In genomic region chr18:54616220-54616848, GRCh38 we compare ENCODE assay signal across 12 cellular contexts. TPM values are rescaled to one million over a fixed set of nuclear protein-coding genes. Genes with fewer than 3 reads are reported as not detected.
DNase-seq lines count a peak whose midpoint lies in the region; ATAC-seq, FAIRE-seq and TF ChIP-seq lines count a peak whose summit lies in the region.
"Had no signal": no experiment of that assay in that cellular context is flagged by ENCODE, and none has a peak within 500 bp of the region (broad histone marks: within the 10 kb centered on the region; RNA-seq: fewer than 3 reads in every experiment).

No MANE protein-coding gene starts in this region.

- H3K4me1 ChIP-seq in gastroesophageal sphincter = no peaks in the 10 kb centered on the region
- no peaks in the 10 kb centered on the region for H3K4me1 ChIP-seq in small intestine (ENCODE audit: control insufficient read depth in 2 of 2, insufficient read depth in 1 of 2, low read depth in 1 of 2, low read length in 1 of 2)
- H3K4me1 ChIP-seq: colonic mucosa, HAP-1 had no signal

- TF ChIP-seq CTCF in gastroesophageal sphincter (IDR thresholded peaks at IDR 0.05) = no peak

- H3K4me3 ChIP-seq in gastroesophageal sphincter (no peak overlapping the region), small intestine (ENCODE audit: low read depth in 1 of 2, low read length in 2 of 2) (no peak overlapping the region)
- H3K4me3 ChIP-seq: colonic mucosa, HAP-1, skin epidermis had no signal

- H3K27ac ChIP-seq in gastroesophageal sphincter (no peak overlapping the region), small intestine (ENCODE audit: low read depth in 1 of 2, low read length in 1 of 2) (no peak overlapping the region)
- H3K27ac ChIP-seq: colonic mucosa, skin epidermis had no signal

- peak; percentile 4 for DNase-seq in kidney glomerular epithelial cell (lab: John Stamatoyannopoulos, UW)
- DNase-seq in small intestine = no peak
- DNase-seq in activated naive CD4-positive, alpha-beta T cell (lab: John Stamatoyannopoulos, UW) = no peak
- DNase-seq: colonic mucosa, glutamatergic neuron had no signal

- TF ChIP-seq EP300 in gastroesophageal sphincter (IDR thresholded peaks at IDR 0.05) = no peak

- H3K36me3 ChIP-seq in gastroesophageal sphincter = no peaks in the 10 kb centered on the region
- no peaks in the 10 kb centered on the region for H3K36me3 ChIP-seq in small intestine (ENCODE audit: control insufficient read depth in 2 of 2, insufficient read depth in 2 of 2, low read length in 2 of 2)
- H3K36me3 ChIP-seq: colonic mucosa, HAP-1 had no signal

- peak; percentile 89 for ATAC-seq in GM18858 (IDR thresholded peaks at IDR 0.05; ENCODE audit: unreplicated experiment)
- peak; percentile 86 for ATAC-seq in GM21717 (IDR thresholded peaks at IDR 0.05; ENCODE audit: unreplicated experiment)
- peak; percentile 79 for ATAC-seq in HG03520 (IDR thresholded peaks at IDR 0.05; ENCODE audit: unreplicated experiment)
- no peak for ATAC-seq in gastroesophageal sphincter

- no peak for FAIRE-seq in small intestine (lab: Jason Lieb, UNC)

- H3K9me3 ChIP-seq in gastroesophageal sphincter (peaks cover 0 to 5% (median 0%) of the 10 kb centered on the region in 3 donors), small intestine (ENCODE audit: control insufficient read depth, low read depth) (no peaks in the 10 kb centered on the region)
- H3K9me3 ChIP-seq: colonic mucosa, HAP-1 had no signal

- WGBS in gastroesophageal sphincter (ENCODE audit: low coverage in 1 of 2), 2 donors = 78 to 84% methylated on average over 2 to 3 of the region's 3 CpGs
- 78 to 93% (median 82%) methylated on average over 3 of the region's 3 CpGs for WGBS in small intestine, 3 donors

- H3K27me3 ChIP-seq in gastroesophageal sphincter (no peaks in the 10 kb centered on the region), small intestine (ENCODE audit: control insufficient read depth in 2 of 2, insufficient read depth in 2 of 2, low read length in 2 of 2) (no peaks in the 10 kb centered on the region)
- H3K27me3 ChIP-seq: colonic mucosa had no signal

- no peak for TF ChIP-seq POLR2A in gastroesophageal sphincter (IDR thresholded peaks at IDR 0.05)

RNA-seq across cellular contexts. Expression of gene DYNAP, which starts 25.3 kb away (rescaled TPM):
- 1 to 10 TPM in 1 of 4 donors, not detected in 3; 4.9 TPM for total RNA-seq in gastroesophageal sphincter
- polyA plus RNA-seq in small intestine = not detected
- total RNA-seq: colonic mucosa, mononuclear cell had no signal
